ENCODE assay signal across 1 cellular context in the genomic region with DNA sequence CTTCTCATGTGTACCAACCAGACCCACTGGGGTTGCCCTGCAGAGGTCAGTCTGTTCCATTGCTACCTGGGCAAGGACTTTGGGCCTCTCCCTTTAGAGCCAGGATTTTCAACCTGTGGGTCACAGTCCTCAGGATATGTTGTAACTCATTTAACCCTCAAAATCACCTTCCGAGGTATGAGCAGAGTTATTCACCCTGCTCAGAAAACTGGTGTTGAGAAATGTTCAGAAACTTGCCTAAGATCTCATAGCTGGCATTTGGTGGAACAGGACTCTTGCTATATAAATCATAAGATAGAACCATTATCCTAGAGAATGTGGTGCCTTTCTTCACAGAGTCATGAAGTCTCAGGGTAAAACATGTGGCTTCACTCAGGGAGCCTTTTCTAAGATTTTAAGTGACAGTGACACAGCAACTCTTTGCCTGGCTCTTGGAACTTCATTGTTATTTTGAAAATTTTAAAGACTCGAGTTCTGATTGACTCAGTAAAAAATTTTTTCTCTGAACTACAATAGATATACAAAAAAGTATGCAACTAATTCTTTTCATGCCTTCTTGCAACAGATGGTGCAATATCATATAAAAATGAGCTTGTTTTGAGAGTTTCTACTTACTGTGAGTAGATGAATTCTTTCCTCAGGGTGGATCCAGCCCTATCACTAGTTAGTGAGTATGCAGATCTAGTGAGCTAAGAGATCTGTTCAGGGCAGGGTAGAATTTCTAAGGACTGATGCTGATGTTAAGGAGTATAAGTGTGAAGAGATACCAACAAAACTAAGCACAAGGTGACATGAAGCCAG.
TF ChIP-seq lines count a peak whose summit lies in the region.

No MANE protein-coding gene starts in this region.

TF ChIP-seq in SK-N-SH, 30 proteins besides CTCF, POLR2A, EP300 and RAD21 (continued from another document):
- TF ChIP-seq, protein P1, sequence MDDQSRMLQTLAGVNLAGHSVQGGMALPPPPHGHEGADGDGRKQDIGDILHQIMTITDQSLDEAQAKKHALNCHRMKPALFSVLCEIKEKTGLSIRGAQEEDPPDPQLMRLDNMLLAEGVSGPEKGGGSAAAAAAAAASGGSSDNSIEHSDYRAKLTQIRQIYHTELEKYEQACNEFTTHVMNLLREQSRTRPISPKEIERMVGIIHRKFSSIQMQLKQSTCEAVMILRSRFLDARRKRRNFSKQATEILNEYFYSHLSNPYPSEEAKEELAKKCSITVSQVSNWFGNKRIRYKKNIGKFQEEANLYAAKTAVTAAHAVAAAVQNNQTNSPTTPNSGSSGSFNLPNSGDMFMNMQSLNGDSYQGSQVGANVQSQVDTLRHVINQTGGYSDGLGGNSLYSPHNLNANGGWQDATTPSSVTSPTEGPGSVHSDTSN (IDR thresholded peaks at IDR 0.05): 0 out of 2 replicates have a peak, but pooled peaks have one; percentile 31
- TF ChIP-seq CHD2 (IDR thresholded peaks at IDR 0.05; ENCODE audit: low read length, partially characterized antibody) (no peak), NRF1 (IDR thresholded peaks at IDR 0.05; ENCODE audit: low read depth, low read length) (no peak), GATA2 (CRISPR knock-in tag; IDR thresholded peaks at IDR 0.05) (no peak)
TF ChIP-seq in SK-N-SH: peak in this region for 2.
